8 cellular contexts compared by ENCODE assay signal in genomic region chr7:36119005-36119711, GRCh38. TPM values are rescaled to one million over a fixed set of nuclear protein-coding genes. Genes with fewer than 3 reads are reported as not detected.
DNase-seq lines count a peak whose midpoint lies in the region; ATAC-seq and TF ChIP-seq lines count a peak whose summit lies in the region.

No MANE protein-coding gene starts in this region.

- no peaks in the 10 kb centered on the region for H3K27me3 ChIP-seq in foreskin keratinocyte

- H3K4me1 ChIP-seq in foreskin keratinocyte, result peaks cover 29% of the 10 kb centered on the region

- POLR2A ChIA-PET in activated CD4-positive, alpha-beta T cell treated with anti-CD3 and anti-CD28 coated beads for 36 hours (lab: Charles Lee), result no interaction called here

- no peak overlapping the region for H3K4me3 Mint-ChIP-seq in HFFc6
- H3K4me3 Mint-ChIP-seq in effector memory CD8-positive, alpha-beta T cell, result no peak overlapping the region
- no peak overlapping the region for H3K4me3 Mint-ChIP-seq in activated CD4-positive, alpha-beta T cell treated with anti-CD3 and anti-CD28 coated beads for 36 hours

- TF ChIP-seq CTCF in HFFc6 (IDR thresholded peaks at IDR 0.05) (no peak), foreskin keratinocyte (conservative IDR thresholded peaks at IDR 0.05) (no peak)

- H3K36me3 Mint-ChIP-seq in HFFc6 (ENCODE audit: low read depth), result peaks cover 20% of the 10 kb centered on the region
- no peaks in the 10 kb centered on the region for H3K36me3 Mint-ChIP-seq in effector memory CD8-positive, alpha-beta T cell (ENCODE audit: insufficient read depth)
- peaks cover 1% of the 10 kb centered on the region for H3K36me3 Mint-ChIP-seq in activated CD4-positive, alpha-beta T cell treated with anti-CD3 and anti-CD28 coated beads for 36 hours (ENCODE audit: low read depth)

- CTCF ChIA-PET in activated CD4-positive, alpha-beta T cell treated with anti-CD3 and anti-CD28 coated beads for 36 hours (lab: Charles Lee), result interaction anchor here (0.7 kb wide), 1 partner anchor 74 kb away, joined by 3 read pairs; no protein-coding TSS in a partner anchor

- peaks cover 50% of the 10 kb centered on the region for H3K4me1 Mint-ChIP-seq in HFFc6 (ENCODE audit: low read depth)
- peaks cover 12 to 23% of the 10 kb centered on the region in 2 donors for H3K4me1 Mint-ChIP-seq in effector memory CD8-positive, alpha-beta T cell (ENCODE audit: low read depth in 2 of 2)
- peaks cover 35% of the 10 kb centered on the region for H3K4me1 Mint-ChIP-seq in activated CD4-positive, alpha-beta T cell treated with anti-CD3 and anti-CD28 coated beads for 36 hours

- peaks cover 20% of the 10 kb centered on the region for H3K27me3 Mint-ChIP-seq in HFFc6 (ENCODE audit: insufficient read depth)
- H3K27me3 Mint-ChIP-seq in effector memory CD8-positive, alpha-beta T cell, result peaks cover 36 to 40% of the 10 kb centered on the region in 2 donors
- peaks cover 18% of the 10 kb centered on the region for H3K27me3 Mint-ChIP-seq in activated CD4-positive, alpha-beta T cell treated with anti-CD3 and anti-CD28 coated beads for 36 hours

- no peak for ATAC-seq in foreskin keratinocyte
- ATAC-seq in effector memory CD8-positive, alpha-beta T cell (replicated peaks), result no peak
- ATAC-seq in activated CD4-positive, CD25-positive, alpha-beta regulatory T cell treated with anti-CD3 and anti-CD28 coated beads, Interleukin-2, amount 50 U/mL, for 24 hours, result no peak
- ATAC-seq in activated CD4-positive, alpha-beta T cell treated with anti-CD3 and anti-CD28 coated beads for 36 hours, result no peak

- intact Hi-C loops in activated CD4-positive, alpha-beta T cell treated with anti-CD3 and anti-CD28 coated beads for 36 hours (cut with DNase I, micrococcal nuclease), result loop anchor here (5.0 to 10.0 kb wide), 4 partner anchors 168 to 563 kb away; partner anchors contain the start of gene SEPTIN7 (in 1 of the 2)

- H3K27ac ChIP-seq in foreskin keratinocyte, result no peak overlapping the region

- peak; percentile 94 for DNase-seq in HFFc6
- peak; percentile 96 for DNase-seq in SIG-M5 treated with dmso at 0.1 percent for 504 hours (lab: John Stamatoyannopoulos, UW; ENCODE audit: unreplicated experiment)
- DNase-seq in foreskin keratinocyte, result peak; percentile 82 to 89
- DNase-seq in smooth muscle cell of the brain vasculature (ENCODE audit: low read depth, low spot score), result peak; percentile 79
- no peak for DNase-seq in effector memory CD8-positive, alpha-beta T cell
- no peak for DNase-seq in C1 segment of cervical spinal cord (lab: John Stamatoyannopoulos, UW)
- DNase-seq in activated CD4-positive, alpha-beta T cell treated with anti-CD3 and anti-CD28 coated beads for 36 hours, result no peak

- H3K9me3 Mint-ChIP-seq in HFFc6, result peaks cover 29% of the 10 kb centered on the region
- peaks cover 0 to 11% of the 10 kb centered on the region in 2 donors for H3K9me3 Mint-ChIP-seq in effector memory CD8-positive, alpha-beta T cell
- peaks cover 8% of the 10 kb centered on the region for H3K9me3 Mint-ChIP-seq in activated CD4-positive, alpha-beta T cell treated with anti-CD3 and anti-CD28 coated beads for 36 hours (ENCODE audit: low read depth)

- H3K27ac Mint-ChIP-seq in HFFc6, result peak overlapping the region; percentile 63
- no peak overlapping the region for H3K27ac Mint-ChIP-seq in effector memory CD8-positive, alpha-beta T cell
- no peak overlapping the region for H3K27ac Mint-ChIP-seq in activated CD4-positive, alpha-beta T cell treated with anti-CD3 and anti-CD28 coated beads for 36 hours

RNA-seq across cellular contexts. Expression of gene EEPD1, which starts 33.9 kb away (rescaled TPM):
- total RNA-seq in HFFc6 (2021; fragmentation: NEBNext Ultra II Directional; extraction: Animal tissue kit (Norgen Biotek cat#: 25700)), result 1 to 10 TPM in 5 of 6 experiments, under 1 TPM in 1; 0.95 to 2.7 (median 1.5) TPM
- total RNA-seq in foreskin keratinocyte, result 2.2 and 2.4 TPM in 2 replicates
- 1.2 and 1.3 TPM in 2 replicates for polyA plus RNA-seq in foreskin keratinocyte
- 1 to 10 TPM; 1.3 TPM for total RNA-seq in activated CD4-positive, alpha-beta T cell treated with anti-CD3 and anti-CD28 coated beads for 36 hours

Comparison
In these comparisons a context has a peak if more than half of its experiments do, and no peak if none do; other contexts are left out.
1. DNase-seq: peak in HFFc6 (single experiment), SIG-M5 treated with dmso at 0.1 percent for 504 hours (single experiment), foreskin keratinocyte (2 of 2) and smooth muscle cell of the brain vasculature (single experiment); none in effector memory CD8-positive, alpha-beta T cell (0 of 3), C1 segment of cervical spinal cord (0 of 14) and activated CD4-positive, alpha-beta T cell treated with anti-CD3 and anti-CD28 coated beads for 36 hours (single experiment).